Comparison of ENCODE assay signal across 12 cellular contexts in genomic region chr17:80860703-80861359, GRCh38.
A peak's percentile ranks its signal among the peaks of the same experiment; 100 is the strongest.
DNase-seq lines count a peak whose midpoint lies in the region; ATAC-seq and TF ChIP-seq lines count a peak whose summit lies in the region.
"Had no signal": no experiment of that assay in that cellular context is flagged by ENCODE, and none has a peak within 500 bp of the region (broad histone marks: within the 10 kb centered on the region; RNA-seq: fewer than 3 reads in every experiment).

No MANE protein-coding gene starts in this region.

- no peak overlapping the region for H3K4me3 Mint-ChIP-seq in CD4-positive, alpha-beta T cell
- H3K4me3 Mint-ChIP-seq in T-cell: peak overlapping the region in 2 of 3 donors; percentile 6 to 60
- H3K4me3 Mint-ChIP-seq in endothelial cell (ENCODE audit: unreplicated experiment): no peak overlapping the region

- peak overlapping the region; percentile 85 for H3K27ac Mint-ChIP-seq in CD4-positive, alpha-beta T cell
- H3K27ac Mint-ChIP-seq in T-cell (peak overlapping the region; percentile 84 to 92), endothelial cell (ENCODE audit: unreplicated experiment) (peak overlapping the region; percentile 49)

- no peaks in the 10 kb centered on the region for H3K79me2 ChIP-seq in ACC112 (ENCODE audit: control insufficient read depth, insufficient read depth, low read length, unreplicated experiment)

- peaks cover 63% of the 10 kb centered on the region for H3K36me3 Mint-ChIP-seq in CD4-positive, alpha-beta T cell (ENCODE audit: low read depth)
- peaks cover 55% of the 10 kb centered on the region for H3K36me3 Mint-ChIP-seq in T-cell
- H3K36me3 Mint-ChIP-seq in endothelial cell (ENCODE audit: low read depth, unreplicated experiment): peaks cover 16% of the 10 kb centered on the region

- H3K27me3 Mint-ChIP-seq in CD4-positive, alpha-beta T cell: no peaks in the 10 kb centered on the region
- H3K27me3 Mint-ChIP-seq in T-cell: no peaks in the 10 kb centered on the region
- H3K27me3 Mint-ChIP-seq in endothelial cell (ENCODE audit: unreplicated experiment): peaks cover 5% of the 10 kb centered on the region
- H3K27me3 Mint-ChIP-seq: naive B cell had no signal

- peak overlapping the region; percentile 7; the same call in 1 of the 2 replicates for H3K27ac ChIP-seq in ACC112 (ENCODE audit: low read depth, low read length)
- peak overlapping the region; percentile 14 for H3K27ac ChIP-seq in CD4-positive, alpha-beta T cell (ENCODE audit: low read depth, low read length)

- no peaks in the 10 kb centered on the region for H3K9me3 ChIP-seq in CD4-positive, alpha-beta T cell (ENCODE audit: control insufficient read depth, low read length)

- H3K4me3 ChIP-seq in ACC112 (ENCODE audit: low read depth, low read length): no peak overlapping the region

- H3K4me1 Mint-ChIP-seq in CD4-positive, alpha-beta T cell (ENCODE audit: low read depth): peaks cover 52% of the 10 kb centered on the region
- peaks cover 45 to 70% (median 59%) of the 10 kb centered on the region in 3 donors for H3K4me1 Mint-ChIP-seq in T-cell
- peaks cover 13% of the 10 kb centered on the region for H3K4me1 Mint-ChIP-seq in endothelial cell (ENCODE audit: unreplicated experiment)

- peaks cover 36% of the 10 kb centered on the region for H3K4me1 ChIP-seq in ACC112 (ENCODE audit: control insufficient read depth, insufficient read depth, low read length, unreplicated experiment)

- no peaks in the 10 kb centered on the region for H3K27me3 ChIP-seq in ACC112 (ENCODE audit: insufficient read depth, low read length)
- no peaks in the 10 kb centered on the region for H3K27me3 ChIP-seq in CD4-positive, alpha-beta T cell (ENCODE audit: control insufficient read depth, insufficient read depth, low read length)

- H3K9me3 Mint-ChIP-seq in CD4-positive, alpha-beta T cell: no peaks in the 10 kb centered on the region
- H3K9me3 Mint-ChIP-seq in T-cell (peaks cover 3 to 11% (median 4%) of the 10 kb centered on the region in 3 donors), endothelial cell (ENCODE audit: unreplicated experiment) (no peaks in the 10 kb centered on the region)

- POLR2A ChIA-PET in CD4-positive, alpha-beta T cell (lab: Charles Lee): interaction anchor here (2.3 kb wide), 1 partner anchor 13 kb away, joined by 7 read pairs; no protein-coding TSS in a partner anchor
- POLR2A ChIA-PET in T-cell (lab: Charles Lee): no interaction called here

- DNase-seq in CD4-positive, alpha-beta T cell: no peak
- DNase-seq in T-cell: no peak
- DNase-seq in endothelial cell (ENCODE audit: low spot score): no peak
- no peak for DNase-seq in NCI-H82 (lab: John Stamatoyannopoulos, UW)
- DNase-seq in NCI-H748 treated with DMSO at 0.1 percent for 48 hours (lab: John Stamatoyannopoulos, UW): no peak
- no peak for DNase-seq in GM13977 (ENCODE audit: low spot score)
- DNase-seq: foreskin melanocyte, naive B cell, NCI-H146, NCI-H774 had no signal

- no peak overlapping the region for H2AFZ ChIP-seq in ACC112 (ENCODE audit: low read length, unreplicated experiment)

- in situ Hi-C loops in GM13977 (cut with MboI; ENCODE audit: low pct_unique_long_range_greater_than_20kb, low sequenced_read_pairs, unreplicated experiment): no loop called here

- no peak for ATAC-seq in CD4-positive, alpha-beta T cell (ENCODE audit: poor library complexity)
- ATAC-seq in T-cell (replicated peaks in 1 of 4): no peak
- ATAC-seq: right cardiac atrium had no signal

- intact Hi-C loops in CD4-positive, alpha-beta T cell (cut with DNase I, micrococcal nuclease): no loop called here

- TF ChIP-seq CTCF in CD4-positive, alpha-beta T cell (IDR thresholded peaks at IDR 0.05): no peak
- no peak for TF ChIP-seq CTCF in endothelial cell (IDR thresholded peaks at IDR 0.05; ENCODE audit: unreplicated experiment)
- TF ChIP-seq CTCF in GM13977 (IDR thresholded peaks at IDR 0.05; ENCODE audit: extremely low read depth, insufficient read depth, missing control alignments): no peak

- CTCF ChIA-PET in CD4-positive, alpha-beta T cell (lab: Charles Lee): interaction anchor here (1.1 kb wide), 1 partner anchor 39 kb away, joined by 4 read pairs; no protein-coding TSS in a partner anchor
- CTCF ChIA-PET in T-cell (lab: Charles Lee): interaction anchor here in 1 of 2 donors (1.5 kb wide), 1 partner anchor 20 kb away, joined by 4 read pairs; no protein-coding TSS in a partner anchor

- no peaks in the 10 kb centered on the region for H3K36me3 ChIP-seq in ACC112 (ENCODE audit: insufficient read depth, low read length)

Comparison
In these comparisons a context has a peak if more than half of its experiments do, and no peak if none do; other contexts are left out.
1. H3K4me3 Mint-ChIP-seq: peak in T-cell (2 of 3); none in CD4-positive, alpha-beta T cell (single experiment) and endothelial cell (single experiment).
2. Peak in every context shown above with its lines, with median percentiles within 50 percentile points of each other: H3K27ac Mint-ChIP-seq.